8 cellular contexts compared by ENCODE assay signal in the genomic region with DNA sequence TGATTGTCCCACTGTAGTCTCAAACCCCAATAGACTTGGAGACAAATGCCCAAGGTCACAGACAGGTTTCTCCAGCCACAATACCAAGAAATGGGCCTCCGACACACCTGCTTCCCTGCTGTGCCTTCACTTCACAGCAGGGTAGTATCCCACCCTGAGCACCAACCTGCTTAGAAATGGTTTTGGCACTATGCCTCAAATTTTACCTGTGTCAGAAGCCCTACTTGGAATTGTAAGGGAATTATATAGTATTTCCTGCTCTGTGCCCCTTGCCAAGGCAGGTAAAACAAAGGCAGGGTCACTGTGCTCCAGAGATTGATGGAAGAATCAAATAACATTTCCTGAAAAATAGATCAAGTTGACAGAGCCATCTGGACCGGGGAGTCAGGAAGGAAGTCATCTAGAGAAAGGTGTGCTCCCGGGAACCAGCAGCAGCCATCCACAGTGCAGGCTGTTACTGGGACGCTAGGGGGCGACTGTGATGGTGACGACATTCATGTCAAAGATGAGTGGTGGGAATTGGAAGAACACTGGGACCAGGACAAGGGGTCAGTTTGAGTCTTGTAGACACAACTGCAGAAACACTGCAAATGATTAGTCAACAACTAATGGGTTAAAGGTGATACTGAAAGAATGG.
DNase-seq lines count a peak whose midpoint lies in the region; ATAC-seq, FAIRE-seq and TF ChIP-seq lines count a peak whose summit lies in the region.

No MANE protein-coding gene starts in this region.

- H3K79me2 ChIP-seq in OCI-LY3 (ENCODE audit: low read length): no peaks in the 10 kb centered on the region

- H3K36me3 ChIP-seq in OCI-LY3 (replicated peaks; ENCODE audit: low read depth, low read length): no peaks in the 10 kb centered on the region

- H3K4me1 ChIP-seq in OCI-LY3 (ENCODE audit: low read length): no peaks in the 10 kb centered on the region

- no peak overlapping the region for H3K4me2 ChIP-seq in OCI-LY3 (ENCODE audit: low read length)

- H3K27me3 ChIP-seq in OCI-LY3 (ENCODE audit: low read depth, low read length): 0 out of 2 replicates have a peak, but pooled peaks cover 3% of the 10 kb centered on the region

- no peak overlapping the region for H3K27ac ChIP-seq in OCI-LY3 (ENCODE audit: low read length)

- no peak overlapping the region for H3K9ac ChIP-seq in OCI-LY3 (ENCODE audit: low read length)

- H2AFZ ChIP-seq in OCI-LY3 (ENCODE audit: low read depth, low read length): no peak overlapping the region

- no peak overlapping the region for H3K4me3 ChIP-seq in GM12875 (ENCODE audit: low read depth, low read length)
- H3K4me3 ChIP-seq in OCI-LY3 (ENCODE audit: low read length): no peak overlapping the region
- no peak overlapping the region for H3K4me3 ChIP-seq in foreskin fibroblast (ENCODE audit: low read depth in 1 of 2, low read length in 2 of 2)

- no peaks in the 10 kb centered on the region for H4K20me1 ChIP-seq in OCI-LY3 (ENCODE audit: insufficient read depth, low read length)

- no peak for ATAC-seq in GM18858 (IDR thresholded peaks at IDR 0.05; ENCODE audit: unreplicated experiment)
- ATAC-seq in esophagus mucosa: no peak

- TF ChIP-seq CTCF in GM12875 (IDR thresholded peaks at IDR 0.05; ENCODE audit: borderline replicate concordance, insufficient read depth, low read depth, low read length): peak; percentile 64; the same call in 1 of the 2 replicates
- TF ChIP-seq CTCF in OCI-LY3 (IDR thresholded peaks at IDR 0.05; ENCODE audit: low read depth, low read length): peak; percentile 36
- TF ChIP-seq CTCF in foreskin fibroblast (IDR thresholded peaks at IDR 0.05; ENCODE audit: low read depth, low read length): peak; percentile 9

- H3K9me3 ChIP-seq in OCI-LY3 (ENCODE audit: insufficient read depth, low read length): no peaks in the 10 kb centered on the region

- DNase-seq in COLO668 (lab: John Stamatoyannopoulos, UW; ENCODE audit: unreplicated experiment): peak; percentile 4
- DNase-seq in foreskin fibroblast: no peak
- DNase-seq in A172 (ENCODE audit: low spot score): no peak
- DNase-seq in GM19239 (ENCODE audit: insufficient read length, low spot score): no peak

- no peak for FAIRE-seq in GM19239 (lab: Jason Lieb, UNC)

Comparison
In these comparisons a context has a peak if more than half of its experiments do, and no peak if none do; other contexts are left out.
1. CTCF ChIP-seq: peak in every context shown above with its lines; median percentile 64 in GM12875; 36 in OCI-LY3; 9 in foreskin fibroblast.